ENCODE assay signal across 8 cellular contexts in the genomic region with DNA sequence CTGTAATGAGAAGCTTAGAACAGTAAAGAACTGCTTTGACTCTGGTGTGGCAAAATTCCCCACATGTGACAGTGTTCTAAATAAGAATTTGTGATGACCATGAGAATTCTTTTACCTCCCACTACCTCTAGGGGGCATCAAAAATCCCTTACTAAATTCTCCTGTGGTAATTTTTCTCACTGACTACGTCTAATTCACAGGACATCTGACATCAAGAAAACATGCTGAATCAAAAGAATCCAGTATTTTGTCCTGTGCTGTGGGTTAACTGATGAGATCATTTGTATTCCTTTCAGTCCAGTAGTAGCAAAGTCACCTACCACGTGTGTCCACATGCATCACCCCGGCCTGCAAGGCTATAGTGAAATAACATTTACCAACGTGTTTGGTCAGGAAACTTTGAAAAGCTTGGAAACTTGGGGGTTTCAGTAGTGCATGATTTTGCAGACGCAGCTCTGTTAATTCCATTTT.
DNase-seq lines count a peak whose midpoint lies in the region; ATAC-seq and TF ChIP-seq lines count a peak whose summit lies in the region.

No MANE protein-coding gene starts in this region.

- no CpG with 5 or more reads among the region's 5 CpGs for WGBS in H9 (ENCODE audit: extremely low coverage, insufficient read length, low lambda C conversion rate)
- WGBS in endodermal cell (ENCODE audit: insufficient coverage in 1 of 2, insufficient read length in 1 of 2), 2 experiments, result 88 to 90% methylated on average over 2 to 5 of the region's 5 CpGs

- BruUV-seq in OCI-LY7 (replicated peaks; lab: Mats Ljungman, UMichigan), result no TSS peak

- no peak overlapping the region for H3K9ac ChIP-seq in H9 (ENCODE audit: extremely low read depth, insufficient read length, low read length)
- H3K9ac ChIP-seq in endodermal cell (ENCODE audit: extremely low read depth, low read length, poor library complexity, severe bottlenecking), result no peak overlapping the region

- no peak overlapping the region for H2BK15ac ChIP-seq in H9 (ENCODE audit: low read depth, low read length)

- H4K20me1 ChIP-seq in H9 (ENCODE audit: control insufficient read depth, insufficient read depth, insufficient read length), result no peaks in the 10 kb centered on the region
- no peaks in the 10 kb centered on the region for H4K20me1 ChIP-seq in OCI-LY7 (ENCODE audit: insufficient read depth, low read length)

- H3K27ac ChIP-seq in H9 (ENCODE audit: insufficient read length, low read depth, low read length) (no peak overlapping the region), OCI-LY7 (ENCODE audit: low read depth, low read length, poor library complexity, severe bottlenecking) (no peak overlapping the region), endodermal cell (ENCODE audit: low read depth, low read length) (no peak overlapping the region)

- TF ChIP-seq CTCF in H9 (conservative IDR thresholded peaks at IDR 0.05) (peak; percentile 78), OCI-LY7 (conservative IDR thresholded peaks at IDR 0.05; ENCODE audit: low read length) (peak; percentile 94), endodermal cell (conservative IDR thresholded peaks at IDR 0.05) (peak; percentile 89)

- no peak overlapping the region for H4K91ac ChIP-seq in H9 (ENCODE audit: insufficient read length, low read depth, low read length)

- intact Hi-C loops in OCI-LY7 (cut with micrococcal nuclease; ENCODE audit: unreplicated experiment), result loop anchor here (1.0 kb wide), 1 partner anchor 63 kb away; no protein-coding TSS in a partner anchor

- 0 out of 4 replicates have a peak, but pooled peaks cover 0 to 2% of the 10 kb centered on the region in 2 experiments for H3K4me1 Mint-ChIP-seq in H9
- H3K4me1 Mint-ChIP-seq in endodermal cell, result peaks cover 2% of the 10 kb centered on the region

- no peak overlapping the region for H2AFZ ChIP-seq in H9 (ENCODE audit: low read length)
- peak overlapping the region; percentile 43; the same call in 1 of the 2 replicates for H2AFZ ChIP-seq in OCI-LY7 (ENCODE audit: low read length)

- no peak overlapping the region for H3K4me3 ChIP-seq in OCI-LY7 (ENCODE audit: low read depth, low read length, poor library complexity, severe bottlenecking)
- no peak overlapping the region for H3K4me3 ChIP-seq in endodermal cell (ENCODE audit: low read length)

- H3K79me1 ChIP-seq in H9 (ENCODE audit: insufficient read depth, low read depth, low read length, poor library complexity, severe bottlenecking), result no peaks in the 10 kb centered on the region

- H3K23me2 ChIP-seq in H9 (ENCODE audit: insufficient read length, low read depth, low read length, poor library complexity, severe bottlenecking), result no peaks in the 10 kb centered on the region

- peak; percentile 52 for DNase-seq in EH (ENCODE audit: low read depth)
- DNase-seq in H9, result no peak
- peak; percentile 63 for DNase-seq in OCI-LY7 (ENCODE audit: low spot score)
- no peak for DNase-seq in endodermal cell
- DNase-seq in myocyte (ENCODE audit: low read depth), result peak; percentile 70
- DNase-seq in activated naive CD4-positive, alpha-beta T cell treated with anti-CD3 and anti-CD28 coated beads, Interleukin-2, amount 50 U/mL, for 72 hours (ENCODE audit: low spot score in 2 of 2), result no peak

- no peak overlapping the region for H2AK5ac ChIP-seq in H9 (ENCODE audit: insufficient read length, low read length)

- H3K4me1 ChIP-seq in H9 (ENCODE audit: insufficient read depth, low read length) (no peaks in the 10 kb centered on the region), OCI-LY7 (ENCODE audit: insufficient read depth, low read length, poor library complexity, severe bottlenecking) (no peaks in the 10 kb centered on the region), endodermal cell (ENCODE audit: control insufficient read depth, insufficient read depth, low read length) (no peaks in the 10 kb centered on the region)

- H3K27me3 Mint-ChIP-seq in H9 (ENCODE audit: low read depth), result no peaks in the 10 kb centered on the region
- H3K27me3 Mint-ChIP-seq in endodermal cell (ENCODE audit: insufficient read depth), result no peaks in the 10 kb centered on the region

- H3K56ac ChIP-seq in H9 (ENCODE audit: insufficient read length, low read depth, low read length), result no peak overlapping the region

- CTCF ChIA-PET in OCI-LY7 (lab: Charles Lee; ENCODE audit: unreplicated experiment), result interaction anchor here (0.6 to 0.7 kb wide), 2 partner anchors 9 to 68 kb away, joined by 3 to 4 read pairs; no protein-coding TSS in a partner anchor

- H3K27me3 ChIP-seq in H9 (ENCODE audit: insufficient read depth, low read length), result no peaks in the 10 kb centered on the region
- H3K27me3 ChIP-seq in endodermal cell (ENCODE audit: control insufficient read depth, insufficient read depth, low read length, poor library complexity, severe bottlenecking), result no peaks in the 10 kb centered on the region

- no peak overlapping the region for H3K4ac ChIP-seq in H9 (ENCODE audit: low read depth, low read length)

- no peak overlapping the region for H3K14ac ChIP-seq in H9 (ENCODE audit: insufficient read depth, low read length)

- H3K27ac Mint-ChIP-seq in H9 (no peak overlapping the region), endodermal cell (no peak overlapping the region)
- no peak overlapping the region for H3K27ac Mint-ChIP-seq in activated naive CD4-positive, alpha-beta T cell treated with anti-CD3 and anti-CD28 coated beads, Interleukin-2, amount 50 U/mL, for 72 hours

- no peak overlapping the region for H2BK20ac ChIP-seq in H9 (ENCODE audit: low read depth, low read length, poor library complexity, severe bottlenecking)

- no peak overlapping the region for H4K8ac ChIP-seq in H9 (replicated peaks; ENCODE audit: insufficient read length, low read depth, low read length)

- H3K23ac ChIP-seq in H9 (ENCODE audit: insufficient read length, low read depth, low read length), result no peak overlapping the region

- no peak overlapping the region for H4K5ac ChIP-seq in H9 (ENCODE audit: insufficient read length, low read depth, low read length)

- H3K9me2 ChIP-seq in OCI-LY7 (ENCODE audit: insufficient read depth, low read length), result no peaks in the 10 kb centered on the region

- no peak overlapping the region for H3K18ac ChIP-seq in H9 (ENCODE audit: insufficient read length, low read depth, low read length)

- H3K36me3 ChIP-seq in OCI-LY7 (ENCODE audit: insufficient read depth, low read length) (peaks cover 16% of the 10 kb centered on the region), endodermal cell (ENCODE audit: control insufficient read depth, insufficient read depth, low read length) (peaks cover 19% of the 10 kb centered on the region)

- ATAC-seq in GM21528 (IDR thresholded peaks at IDR 0.05; ENCODE audit: low FRiP score, unreplicated experiment), result no peak
- ATAC-seq in GM19324 (IDR thresholded peaks at IDR 0.05; ENCODE audit: low FRiP score, unreplicated experiment), result no peak
- no peak for ATAC-seq in activated naive CD4-positive, alpha-beta T cell treated with anti-CD3 and anti-CD28 coated beads, Interleukin-2, amount 50 U/mL, for 72 hours

- H3K4me3 Mint-ChIP-seq in H9 (no peak overlapping the region), endodermal cell (no peak overlapping the region)

- POLR2A ChIA-PET in OCI-LY7 (lab: Charles Lee), result interaction anchor here (0.6 to 1.3 kb wide), 3 partner anchors 8 to 228 kb away, joined by 3 to 4 read pairs (median 3); no protein-coding TSS in a partner anchor

- H3K79me2 ChIP-seq in H9 (ENCODE audit: insufficient read depth, low read length), result no peaks in the 10 kb centered on the region
- no peaks in the 10 kb centered on the region for H3K79me2 ChIP-seq in OCI-LY7 (ENCODE audit: insufficient read depth, low read depth, low read length)

- no peak overlapping the region for H2BK120ac ChIP-seq in H9 (ENCODE audit: low read depth, low read length, poor library complexity, severe bottlenecking)

- no peak overlapping the region for H2BK12ac ChIP-seq in H9 (ENCODE audit: insufficient read length, low read depth, low read length)

- H3K9me3 ChIP-seq in H9 (ENCODE audit: control insufficient read depth, low read depth, low read length) (no peaks in the 10 kb centered on the region), OCI-LY7 (ENCODE audit: low read length) (no peaks in the 10 kb centered on the region), endodermal cell (ENCODE audit: control insufficient read depth, low read length) (no peaks in the 10 kb centered on the region)

- H3K9me3 Mint-ChIP-seq in H9, result no peaks in the 10 kb centered on the region
- no peaks in the 10 kb centered on the region for H3K9me3 Mint-ChIP-seq in endodermal cell
- no peaks in the 10 kb centered on the region for H3K9me3 Mint-ChIP-seq in activated naive CD4-positive, alpha-beta T cell treated with anti-CD3 and anti-CD28 coated beads, Interleukin-2, amount 50 U/mL, for 72 hours

- no peak overlapping the region for H2BK5ac ChIP-seq in H9 (ENCODE audit: insufficient read length, low read length)

- H3T11ph ChIP-seq in H9 (ENCODE audit: low read length), result no peak overlapping the region

- H3K36me3 Mint-ChIP-seq in H9 (ENCODE audit: insufficient read depth in 1 of 3, low read depth in 3 of 3) (peaks cover 6 to 23% (median 22%) of the 10 kb centered on the region in 3 experiments; a peak in 6 of 7 replicates), endodermal cell (ENCODE audit: low read depth) (peaks cover 34% of the 10 kb centered on the region)
- H3K36me3 Mint-ChIP-seq in activated naive CD4-positive, alpha-beta T cell treated with anti-CD3 and anti-CD28 coated beads, Interleukin-2, amount 50 U/mL, for 72 hours, result peaks cover 3 to 9% of the 10 kb centered on the region in 2 donors

- H3K4me2 ChIP-seq in H9 (ENCODE audit: insufficient read depth, insufficient read length, low read length) (no peak overlapping the region), OCI-LY7 (ENCODE audit: low read length) (no peak overlapping the region)

Comparison
In these comparisons a context has a peak if more than half of its experiments do, and no peak if none do; other contexts are left out.
1. DNase-seq: peak in EH (single experiment), OCI-LY7 (single experiment) and myocyte (single experiment); none in H9 (single experiment), endodermal cell (single experiment) and activated naive CD4-positive, alpha-beta T cell treated with anti-CD3 and anti-CD28 coated beads, Interleukin-2, amount 50 U/mL, for 72 hours (0 of 2).
2. Peak in every context shown above with its lines, with median percentiles within 50 percentile points of each other: CTCF ChIP-seq.